1 cellular context compared by ENCODE assay signal in the genomic region with DNA sequence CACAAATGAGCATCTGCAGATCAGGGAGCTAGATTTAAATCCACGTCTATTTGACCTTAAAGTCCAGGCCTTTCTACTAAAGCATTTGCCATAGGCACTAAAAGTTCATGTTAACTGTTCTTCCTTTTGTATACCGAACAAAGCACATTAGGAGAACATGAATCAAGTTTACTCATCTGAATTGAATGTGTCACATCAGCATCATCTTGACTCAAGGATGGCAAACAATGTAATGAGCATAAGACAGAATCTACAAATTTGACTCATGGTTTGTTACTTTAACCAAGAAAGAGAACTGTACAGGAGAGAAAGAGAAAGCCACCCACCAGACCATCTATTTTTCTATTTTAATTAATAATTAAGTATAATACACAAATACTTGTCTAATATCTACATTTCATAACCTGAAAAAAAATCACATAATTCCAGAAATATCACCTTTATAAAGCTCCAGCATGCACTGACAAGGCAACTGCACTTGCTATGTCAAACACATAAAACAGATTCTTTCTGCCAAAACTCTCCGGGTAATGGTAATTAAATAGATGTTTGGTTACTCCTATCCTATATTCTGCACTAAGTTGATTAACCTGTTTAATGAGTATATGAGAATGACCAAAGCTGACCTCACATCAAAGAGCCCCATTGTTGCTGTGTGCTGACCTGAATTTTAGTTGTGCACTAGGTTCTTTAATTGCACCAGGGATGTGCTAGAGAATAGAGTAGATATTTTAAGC.
TF ChIP-seq lines count a peak whose summit lies in the region.

No MANE protein-coding gene starts in this region.

TF ChIP-seq in IMR-90, 13 proteins besides CTCF, POLR2A, EP300 and RAD21:
- TF ChIP-seq RCOR1 (IDR thresholded peaks at IDR 0.05; ENCODE audit: insufficient replicate concordance, low read length) (no peak), MAFK (IDR thresholded peaks at IDR 0.05; ENCODE audit: low read depth, low read length) (0 out of 2 replicates have a peak, but pooled peaks have one; percentile 18)
